Comparison of ENCODE assay signal across 22 cellular contexts in genomic region chr20:9518776-9519175, GRCh38. TPM values are rescaled to one million over a fixed set of nuclear protein-coding genes. Genes with fewer than 3 reads are reported as not detected.
A peak's percentile ranks its signal among the peaks of the same experiment; 100 is the strongest.
DNase-seq lines count a peak whose midpoint lies in the region; ATAC-seq, FAIRE-seq and TF ChIP-seq lines count a peak whose summit lies in the region.
"Had no signal": no experiment of that assay in that cellular context is flagged by ENCODE, and none has a peak within 500 bp of the region (broad histone marks: within the 10 kb centered on the region; RNA-seq: fewer than 3 reads in every experiment).

No MANE protein-coding gene starts in this region.

- peaks cover 14% of the 10 kb centered on the region for H3K79me2 ChIP-seq in GM12878 (ENCODE audit: control insufficient read depth, insufficient read depth, low read length)

- H3K27ac Mint-ChIP-seq in nephron = no peak overlapping the region
- H3K27ac Mint-ChIP-seq: CD4-positive, alpha-beta T cell had no signal

- POLR2A ChIA-PET in GM12878 (lab: Charles Lee) = no interaction called here

- BruUV-seq in GM12878 (replicated peaks; lab: Mats Ljungman, UMichigan) = no TSS peak

- H3K4me3 ChIP-seq in H7 (ENCODE audit: insufficient read depth, low read depth, low read length) = no peak overlapping the region
- peak overlapping the region; percentile 32 for H3K4me3 ChIP-seq in GM12878
- no peak overlapping the region for H3K4me3 ChIP-seq in gastroesophageal sphincter
- no peak overlapping the region for H3K4me3 ChIP-seq in aorta (ENCODE audit: low read length in 2 of 2)
- H3K4me3 ChIP-seq: HAP-1, SK-N-MC had no signal

- H3K27ac ChIP-seq in GM12878 (ENCODE audit: control insufficient read depth, insufficient read depth) (no peak overlapping the region), gastroesophageal sphincter (no peak overlapping the region), aorta (ENCODE audit: low read depth in 1 of 2, low read length in 2 of 2) (no peak overlapping the region)
- H3K27ac ChIP-seq: SK-N-MC had no signal

- no peak for ATAC-seq in GM12878
- no peak for ATAC-seq in left colon
- ATAC-seq in gastroesophageal sphincter = no peak
- ATAC-seq in aorta (ENCODE audit: low FRiP score) = no peak
- ATAC-seq: PC-3 had no signal

- H3K36me3 ChIP-seq in H7 (replicated peaks; ENCODE audit: control insufficient read depth, insufficient read depth, low read length) = no peaks in the 10 kb centered on the region
- no peaks in the 10 kb centered on the region; a peak in 1 of 4 replicates for H3K36me3 ChIP-seq in GM12878 (ENCODE audit: control insufficient read depth in 2 of 2, insufficient read depth in 2 of 2, low read length in 1 of 2)
- no peaks in the 10 kb centered on the region for H3K36me3 ChIP-seq in gastroesophageal sphincter
- no peaks in the 10 kb centered on the region for H3K36me3 ChIP-seq in aorta (ENCODE audit: control insufficient read depth in 1 of 2, insufficient read depth in 2 of 2, low read length in 1 of 2)
- H3K36me3 ChIP-seq: HAP-1 had no signal

- peaks cover 67% of the 10 kb centered on the region for H3K27me3 Mint-ChIP-seq in nephron (ENCODE audit: low read depth)

- in situ Hi-C loops in GM12878 (cut with MboI) = no loop called here

- 18% methylated on average over 5 of the region's 5 CpGs for WGBS in GM12878 (ENCODE audit: insufficient coverage, insufficient replicate concordance, low lambda C conversion rate, missing lambda C conversion rate)
- WGBS in gastroesophageal sphincter (ENCODE audit: low coverage in 1 of 2), 2 donors = 35 to 48% methylated on average over 3 to 4 of the region's 5 CpGs
- WGBS in aorta, 2 donors = 87 to 90% methylated on average over 5 of the region's 5 CpGs

- H3K4me2 ChIP-seq in GM12878 (ENCODE audit: control insufficient read depth, insufficient read depth) = no peak overlapping the region

- FAIRE-seq in GM12878 (lab: Jason Lieb, UNC) = no peak

- H3K9me3 ChIP-seq in GM12878 (replicated peaks; ENCODE audit: control insufficient read depth, insufficient read depth, low read length) (no peaks in the 10 kb centered on the region; the same call in 2 of the 3 replicates), gastroesophageal sphincter (no peaks in the 10 kb centered on the region), aorta (ENCODE audit: control insufficient read depth, low read length) (no peaks in the 10 kb centered on the region)
- H3K9me3 ChIP-seq: HAP-1 had no signal

- H2AFZ ChIP-seq in GM12878 (ENCODE audit: control insufficient read depth, low read depth, low read length) = no peak overlapping the region

- TF ChIP-seq CTCF in GM12878 (IDR thresholded peaks at IDR 0.05 in 2 of 3, conservative IDR thresholded peaks at IDR 0.05 in 1 of 3; ENCODE audit: control insufficient read depth in 2 of 3, extremely low read depth in 1 of 3, insufficient read depth in 1 of 3, low read depth in 3 of 3, low read length in 3 of 3) (no peak), nephron (IDR thresholded peaks at IDR 0.05; ENCODE audit: unreplicated experiment in 3 of 3) (no peak), gastroesophageal sphincter (IDR thresholded peaks at IDR 0.05) (no peak)

- SMC1A ChIA-PET in GM12878 (lab: Charles Lee; ENCODE audit: uncharacterized antibody, unreplicated experiment) = no interaction called here

- H3K9ac ChIP-seq in GM12878 (ENCODE audit: control insufficient read depth, insufficient read depth, low read length) = no peak overlapping the region

- H3K4me3 Mint-ChIP-seq in nephron = peak overlapping the region; percentile 9 to 30 (median 20)
- H3K4me3 Mint-ChIP-seq: CD4-positive, alpha-beta T cell had no signal

- TF ChIP-seq EP300 in GM12878 (IDR thresholded peaks at IDR 0.05; ENCODE audit: borderline replicate concordance in 1 of 2, control insufficient read depth in 1 of 2, low read depth in 2 of 2, low read length in 2 of 2) (no peak), gastroesophageal sphincter (IDR thresholded peaks at IDR 0.05) (no peak)

- H3K4me1 ChIP-seq in GM12878 (ENCODE audit: control insufficient read depth, insufficient read depth, low read length) (peaks cover 6% of the 10 kb centered on the region; the same call in 1 of the 2 replicates), gastroesophageal sphincter (peaks cover 0 to 26% (median 12%) of the 10 kb centered on the region in 3 donors), aorta (ENCODE audit: control insufficient read depth in 1 of 2, insufficient read depth in 2 of 2, low read length in 2 of 2) (no peaks in the 10 kb centered on the region)
- H3K4me1 ChIP-seq: HAP-1 had no signal

- H3K9me3 Mint-ChIP-seq in nephron = no peaks in the 10 kb centered on the region
- H3K9me3 Mint-ChIP-seq: CD4-positive, alpha-beta T cell had no signal

- H3K36me3 Mint-ChIP-seq in nephron (ENCODE audit: low read depth) = no peaks in the 10 kb centered on the region

- CTCF ChIA-PET in GM12878 (lab: Yijun Ruan, JAX) = no interaction called here

- TF ChIP-seq RAD21 in GM12878 (IDR thresholded peaks at IDR 0.05; ENCODE audit: insufficient read depth, low read depth, low read length) = no peak

- peaks cover 62% of the 10 kb centered on the region for H3K27me3 ChIP-seq in H7 (ENCODE audit: control insufficient read depth, insufficient read depth, low read length)
- peaks cover 2 to 12% of the 10 kb centered on the region in 2 experiments for H3K27me3 ChIP-seq in GM12878 (replicated peaks in 1 of 2; ENCODE audit: control insufficient read depth in 2 of 2, insufficient read depth in 2 of 2, low read length in 1 of 2)
- peaks cover 72% of the 10 kb centered on the region for H3K27me3 ChIP-seq in gastroesophageal sphincter
- H3K27me3 ChIP-seq in aorta (ENCODE audit: control insufficient read depth in 1 of 2, insufficient read depth in 2 of 2, low read length in 1 of 2) = no peaks in the 10 kb centered on the region

- H4K20me1 ChIP-seq in GM12878 (ENCODE audit: control insufficient read depth, insufficient read depth) = no peaks in the 10 kb centered on the region

- DNase-seq in H7 (peak; percentile 71), NCI-H146 treated with DMSO at 0.1 percent for 48 hours (lab: John Stamatoyannopoulos, UW; ENCODE audit: unreplicated experiment) (peak; percentile 92), GM12878 (ENCODE audit: low read depth, low spot score) (no peak), left colon (no peak), aorta (no peak), NCI-H82 (lab: John Stamatoyannopoulos, UW) (no peak)
- DNase-seq: ACHN; CD4-positive, alpha-beta T cell; DMS79; GDM1; IMR-90; Kasumi-1; NCI-H187; NCI-H510A; NK-92 treated with Interleukin-12 subunit alpha and Interleukin-12 subunit beta, amount 100 ng/mL, for 24 hours; PC-3; T-helper 1 cell had no signal

- peaks cover 29% of the 10 kb centered on the region for H3K4me1 Mint-ChIP-seq in nephron

- RAD21 ChIA-PET in GM12878 (lab: Charles Lee; ENCODE audit: unreplicated experiment) = no interaction called here

- intact Hi-C loops in GM12878 (cut with micrococcal nuclease; ENCODE audit: unreplicated experiment) (no loop called here), left colon (cut with DNase I, micrococcal nuclease) (no loop called here), aorta (cut with DNase I) (no loop called here)

- TF ChIP-seq POLR2A in GM12878 (IDR thresholded peaks at IDR 0.05; ENCODE audit: low read depth, low read length) (no peak), gastroesophageal sphincter (IDR thresholded peaks at IDR 0.05) (no peak)

TF ChIP-seq in GM12878, 131 proteins besides CTCF, POLR2A, EP300 and RAD21:
- TF ChIP-seq IRF5 (IDR thresholded peaks at IDR 0.05; ENCODE audit: borderline replicate concordance) (no peak), NBN (IDR thresholded peaks at IDR 0.05) (no peak), CEBPB (IDR thresholded peaks at IDR 0.05; ENCODE audit: borderline replicate concordance in 1 of 2, low read depth in 2 of 2, low read length in 2 of 2) (no peak)

RNA-seq across cellular contexts. Expression of gene LAMP5, which starts 4.4 kb away (rescaled TPM):
- total RNA-seq in H7 (2014; rRNA removed; shearing (Covaris generic)) = 0.78 and 1.4 TPM in 2 replicates
- not detected in 2 replicates for total RNA-seq in GM12878 (2013; cell fraction: nucleolus; rRNA removed)
- total RNA-seq in GM12878 (2014; rRNA removed) (0.16 and 0.56 TPM in 2 replicates), GM12878 (2014; rRNA removed; fragmentation: Illumina TruSeq; extraction: Trizol) (0.41 and 0.45 TPM in 2 replicates), GM12878 (2021) (0.29 and 0.54 TPM in 2 replicates), left colon (under 1 TPM; 0.27 to 0.53 TPM), gastroesophageal sphincter (not detected), aorta (under 1 TPM; 0.16 to 0.18 TPM)
- polyA plus RNA-seq in GM12878 (2011; ENCODE audit: low read depth) = 6.2 TPM
- polyA plus RNA-seq in GM12878 (2011; rRNA removed) (not detected in 2 replicates), GM12878 (2014; fragmentation: Illumina TruSeq; extraction: Trizol) (0.29 and 0.54 TPM in 2 replicates), GM12878 (2014; fragmentation: Nextera tagmentation; extraction: Ambion mirVana) (under 1 TPM; 0.49 to 0.56 TPM), GM12878 (2014; rRNA removed) (0.40 and 0.49 TPM in 2 replicates), GM12878 (2016; fragmentation: Nextera tagmentation; extraction: Ambion mirVana) (under 1 TPM; 0.10 to 0.17 TPM), aorta (under 1 TPM; 0.26 to 0.75 TPM)
- not detected in 2 replicates for polyA plus RNA-seq in GM12878 (2011; cell fraction: cytosol; rRNA removed)
- polyA plus RNA-seq in GM12878 (2011; cell fraction: nucleus; rRNA removed) = 0.06 TPM in 1 of 2 replicates, not detected in the other
- 6.3 and 9.8 TPM in 2 replicates for polyA plus RNA-seq in GM12878 (2012)
- polyA minus RNA-seq in GM12878 (2011; rRNA and poly(A)+ RNA removed) = not detected in 2 replicates
- not detected in 2 replicates for polyA minus RNA-seq in GM12878 (2011; cell fraction: cytosol; rRNA and poly(A)+ RNA removed)
- not detected in 2 replicates for polyA minus RNA-seq in GM12878 (2011; cell fraction: nucleus; rRNA and poly(A)+ RNA removed)
- total RNA-seq: HT-29, IMR-90, PC-3 had no signal
- polyA plus RNA-seq: IMR-90 had no signal

Comparison
In these comparisons a context has a peak if more than half of its experiments do, and no peak if none do; other contexts are left out.
1. DNase-seq: peak in H7 (single experiment) and NCI-H146 treated with DMSO at 0.1 percent for 48 hours (single experiment); none in GM12878 (single experiment), left colon (0 of 2), aorta (0 of 2) and NCI-H82 (single experiment).